In genomic region chr22:50505776-50506610, GRCh38 we compare ENCODE assay signal across 8 cellular contexts. TPM values are rescaled to one million over a fixed set of nuclear protein-coding genes. Genes with fewer than 3 reads are reported as not detected.
A peak's percentile ranks its signal among the peaks of the same experiment; 100 is the strongest.
DNase-seq lines count a peak whose midpoint lies in the region; ATAC-seq and TF ChIP-seq lines count a peak whose summit lies in the region.
"Had no signal": no experiment of that assay in that cellular context is flagged by ENCODE, and none has a peak within 500 bp of the region (broad histone marks: within the 10 kb centered on the region; RNA-seq: fewer than 3 reads in every experiment).

No MANE protein-coding gene starts in this region.

- no peaks in the 10 kb centered on the region for H3K27me3 ChIP-seq in upper lobe of right lung

- H3K27ac ChIP-seq in upper lobe of right lung, result no peak overlapping the region

- TF ChIP-seq CTCF in epithelial cell of proximal tubule (conservative IDR thresholded peaks at IDR 0.05; ENCODE audit: low read depth, low read length), result no peak
- no peak for TF ChIP-seq CTCF in upper lobe of right lung (IDR thresholded peaks at IDR 0.05)

- H3K36me3 Mint-ChIP-seq in activated naive CD4-positive, alpha-beta T cell treated with anti-CD3 and anti-CD28 coated beads for 36 hours (ENCODE audit: low read depth), result peaks cover 6% of the 10 kb centered on the region

- H3K4me3 ChIP-seq in epithelial cell of proximal tubule (ENCODE audit: low read depth, low read length) (peak overlapping the region; percentile 99), upper lobe of right lung (peak overlapping the region; percentile 91)

- H3K27ac Mint-ChIP-seq in activated naive CD4-positive, alpha-beta T cell treated with anti-CD3 and anti-CD28 coated beads for 36 hours, result no peak overlapping the region

- intact Hi-C loops in activated naive CD4-positive, alpha-beta T cell treated with anti-CD3 and anti-CD28 coated beads for 36 hours (cut with micrococcal nuclease), result loop anchor here (2.0 kb wide), 1 partner anchor 31 kb away; the partner anchor contains the start of gene SBF1
- intact Hi-C loops in upper lobe of right lung (cut with DNase I), result loop anchor here (10.0 kb wide), 1 partner anchor 241 kb away; the partner anchor contains the start of gene MAPK12

- no peaks in the 10 kb centered on the region for H3K9me3 ChIP-seq in upper lobe of right lung

- peak overlapping the region; percentile 96 for H3K4me3 Mint-ChIP-seq in activated naive CD4-positive, alpha-beta T cell treated with anti-CD3 and anti-CD28 coated beads for 36 hours

- no peaks in the 10 kb centered on the region for H3K27me3 Mint-ChIP-seq in activated naive CD4-positive, alpha-beta T cell treated with anti-CD3 and anti-CD28 coated beads for 36 hours (ENCODE audit: low read depth)

- no peaks in the 10 kb centered on the region for H3K9me3 Mint-ChIP-seq in activated naive CD4-positive, alpha-beta T cell treated with anti-CD3 and anti-CD28 coated beads for 36 hours

- ATAC-seq in upper lobe of right lung, result no peak
- no peak for ATAC-seq in HG02840 (IDR thresholded peaks at IDR 0.05; ENCODE audit: low FRiP score, unreplicated experiment)

- peaks cover 29% of the 10 kb centered on the region for H3K36me3 ChIP-seq in upper lobe of right lung

- CTCF ChIA-PET in activated naive CD4-positive, alpha-beta T cell treated with anti-CD3 and anti-CD28 coated beads for 36 hours (lab: Charles Lee), result no interaction called here

- H3K4me1 Mint-ChIP-seq in activated naive CD4-positive, alpha-beta T cell treated with anti-CD3 and anti-CD28 coated beads for 36 hours (ENCODE audit: low read depth), result peaks cover 18% of the 10 kb centered on the region

- H3K4me1 ChIP-seq in upper lobe of right lung, result peaks cover 17% of the 10 kb centered on the region

- DNase-seq in activated naive CD4-positive, alpha-beta T cell treated with anti-CD3 and anti-CD28 coated beads for 36 hours, result no peak
- DNase-seq in activated naive CD4-positive, alpha-beta T cell (lab: John Stamatoyannopoulos, UW), result no peak
- no peak for DNase-seq in epithelial cell of proximal tubule (ENCODE audit: low read depth)
- DNase-seq in upper lobe of right lung, result no peak
- DNase-seq in NK-92 (lab: John Stamatoyannopoulos, UW; ENCODE audit: unreplicated experiment), result no peak
- DNase-seq: NCI-H1436 had no signal

RNA-seq across cellular contexts. Expression of gene LMF2, which starts 1.5 kb away (rescaled TPM):
- 10 to 100 TPM; 41.4 to 42.0 TPM for total RNA-seq in activated naive CD4-positive, alpha-beta T cell treated with anti-CD3 and anti-CD28 coated beads for 36 hours
- total RNA-seq in epithelial cell of proximal tubule (69.2 and 83.3 TPM in 2 replicates), upper lobe of right lung (65.8 TPM)

RNA-seq across cellular contexts. Expression of gene NCAPH2, which starts 2.0 kb away (rescaled TPM):
- total RNA-seq in activated naive CD4-positive, alpha-beta T cell treated with anti-CD3 and anti-CD28 coated beads for 36 hours, result 100 to 1,000 TPM; 104 to 115 TPM
- total RNA-seq in epithelial cell of proximal tubule (69.3 and 81.5 TPM in 2 replicates), upper lobe of right lung (51.8 TPM)

RNA-seq across cellular contexts. Expression of gene MIOX, which starts 19.3 kb away (rescaled TPM):
- total RNA-seq in activated naive CD4-positive, alpha-beta T cell treated with anti-CD3 and anti-CD28 coated beads for 36 hours, result under 1 TPM in 1 of 2 experiments, not detected in 1; 0.31 TPM
- total RNA-seq in epithelial cell of proximal tubule (not detected in 2 replicates), upper lobe of right lung (not detected)
- total RNA-seq: temporal lobe had no signal

RNA-seq across cellular contexts. Expression of gene SCO2, which starts 19.4 kb away (rescaled TPM):
- total RNA-seq in activated naive CD4-positive, alpha-beta T cell treated with anti-CD3 and anti-CD28 coated beads for 36 hours, result 1 to 10 TPM; 1.1 to 2.1 TPM
- total RNA-seq in epithelial cell of proximal tubule, result 1.4 TPM in 1 of 2 replicates, not detected in the other
- 3.1 TPM for total RNA-seq in upper lobe of right lung

RNA-seq across cellular contexts. Expression of gene TYMP, which starts 23.8 kb away (rescaled TPM):
- total RNA-seq in activated naive CD4-positive, alpha-beta T cell treated with anti-CD3 and anti-CD28 coated beads for 36 hours, result 10 to 100 TPM; 43.7 to 49.6 TPM
- total RNA-seq in epithelial cell of proximal tubule (7.6 and 13.1 TPM in 2 replicates), upper lobe of right lung (122 TPM)
